8 cellular contexts compared by ENCODE assay signal in the genomic region with DNA sequence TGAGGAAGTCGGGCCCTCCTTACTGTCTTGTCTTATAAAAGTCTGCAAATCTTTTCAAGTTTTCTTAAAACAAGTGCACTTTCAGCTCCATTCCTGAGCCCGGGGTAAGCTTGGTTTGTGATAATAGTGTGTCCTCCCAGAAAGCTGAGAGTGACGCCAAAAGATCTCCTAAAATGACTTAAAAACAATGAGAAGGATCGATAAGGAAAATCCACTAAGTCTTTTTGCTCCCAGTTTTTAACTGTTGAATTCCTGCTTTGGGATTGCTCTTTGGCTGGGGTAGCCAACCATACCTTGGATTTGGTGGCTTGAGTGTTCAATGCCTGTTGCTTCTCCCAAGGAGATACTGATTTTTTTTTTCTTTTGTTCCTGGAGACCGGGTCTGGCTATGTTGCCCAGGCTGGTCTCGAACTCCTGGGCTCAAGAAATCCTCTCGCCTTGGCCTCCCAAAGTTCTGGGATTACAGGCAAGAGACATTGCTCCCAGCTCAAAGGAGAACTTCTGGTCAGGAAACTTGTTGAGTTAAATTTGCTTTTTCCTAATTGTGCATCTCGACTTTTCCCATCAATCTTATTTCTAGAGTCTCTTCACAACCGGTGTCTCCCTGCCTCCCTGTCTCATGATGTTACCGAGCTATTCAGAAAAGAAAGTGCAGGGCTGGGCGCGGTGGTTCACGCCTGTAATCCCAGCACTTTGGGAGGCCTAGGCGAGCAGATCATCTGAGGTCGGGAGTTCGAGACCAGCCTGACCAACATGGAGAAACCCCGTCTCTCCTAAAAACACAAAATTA. TPM values are rescaled to one million over a fixed set of nuclear protein-coding genes. Genes with fewer than 3 reads are reported as not detected.
A peak's percentile ranks its signal among the peaks of the same experiment; 100 is the strongest.
DNase-seq lines count a peak whose midpoint lies in the region; ATAC-seq and TF ChIP-seq lines count a peak whose summit lies in the region.

No MANE protein-coding gene starts in this region.

- no peaks in the 10 kb centered on the region for H3K9me3 ChIP-seq in psoas muscle

- H3K4me1 ChIP-seq in psoas muscle, result peaks cover 32% of the 10 kb centered on the region

- no peak for ATAC-seq in psoas muscle

- 41 to 52% (median 44%) methylated on average over 17 of the region's 17 CpGs for WGBS in psoas muscle, 3 donors

- DNase-seq in fibroblast of the aortic adventitia (ENCODE audit: low read depth), result peak; percentile 48
- no peak for DNase-seq in psoas muscle
- no peak for DNase-seq in NCI-H2227 (lab: John Stamatoyannopoulos, UW; ENCODE audit: unreplicated experiment)
- no peak for DNase-seq in NCI-H1436 treated with DMSO at 0.1 percent for 48 hours (lab: John Stamatoyannopoulos, UW)
- DNase-seq in mucosa of gallbladder (ENCODE audit: low spot score), result no peak
- DNase-seq in GM13977 (ENCODE audit: low spot score), result no peak

- H3K27ac ChIP-seq in psoas muscle, result peak overlapping the region; percentile 100

- in situ Hi-C loops in GM13977 (cut with MboI; ENCODE audit: low pct_unique_long_range_greater_than_20kb, low sequenced_read_pairs, unreplicated experiment), result loop anchor here (10.0 to 25.0 kb wide), 2 partner anchors 134 to 168 kb away; no protein-coding TSS in a partner anchor

- intact Hi-C loops in psoas muscle (cut with DNase I), result loop anchor here in 1 of 2 donors (2.0 to 5.0 kb wide), 2 partner anchors 191 to 214 kb away; partner anchors contain the start of gene MYL12B

- H3K4me3 ChIP-seq in GM08714 (ENCODE audit: low read length) (peak overlapping the region; percentile 63), WI38 (ENCODE audit: low read depth, low read length) (peak overlapping the region; percentile 97), fibroblast of the aortic adventitia (ENCODE audit: low read depth, low read length) (peak overlapping the region; percentile 68), psoas muscle (peak overlapping the region; percentile 97)

- H3K36me3 ChIP-seq in psoas muscle (ENCODE audit: insufficient read depth in 1 of 2, low read depth in 1 of 2), result peaks cover 15 to 24% of the 10 kb centered on the region in 2 donors

- no peak for TF ChIP-seq CTCF in WI38 (IDR thresholded peaks at IDR 0.05; ENCODE audit: low read depth, low read length)
- no peak for TF ChIP-seq CTCF in fibroblast of the aortic adventitia (IDR thresholded peaks at IDR 0.05; ENCODE audit: insufficient read depth, low read length)
- no peak for TF ChIP-seq CTCF in psoas muscle (IDR thresholded peaks at IDR 0.05)
- TF ChIP-seq CTCF in GM13977 (IDR thresholded peaks at IDR 0.05; ENCODE audit: extremely low read depth, insufficient read depth, missing control alignments), result no peak

- no peaks in the 10 kb centered on the region for H3K27me3 ChIP-seq in psoas muscle (ENCODE audit: insufficient read depth in 3 of 3, low read length in 2 of 3)

RNA-seq across cellular contexts. Expression of gene TGIF1, which starts 3.0 kb away (rescaled TPM):
- total RNA-seq in fibroblast of the aortic adventitia (ENCODE audit: low replicate concordance), result 68.4 and 106 TPM in 2 replicates
- 10 to 100 TPM; 18.2 to 81.2 (median 61.5) TPM for total RNA-seq in psoas muscle
- polyA plus RNA-seq in psoas muscle, result 100 to 1,000 TPM in 1 of 3 donors, 10 to 100 TPM in 2; 18.7 to 200 (median 22.5) TPM
- total RNA-seq in mucosa of gallbladder, result 82.0 TPM
